ENCODE assay signal across 10 cellular contexts in genomic region chr12:8996682-8997405, GRCh38. TPM values are rescaled to one million over a fixed set of nuclear protein-coding genes. Genes with fewer than 3 reads are reported as not detected.
DNase-seq lines count a peak whose midpoint lies in the region; ATAC-seq and TF ChIP-seq lines count a peak whose summit lies in the region.
"Had no signal": no experiment of that assay in that cellular context is flagged by ENCODE, and none has a peak within 500 bp of the region (broad histone marks: within the 10 kb centered on the region; RNA-seq: fewer than 3 reads in every experiment).

No MANE protein-coding gene starts in this region.

- H3K9ac ChIP-seq in Karpas-422 (ENCODE audit: low read length) = no peak overlapping the region

- TF ChIP-seq POLR2A in Peyer's patch (IDR thresholded peaks at IDR 0.05) = no peak

- ATAC-seq in HG02623 (IDR thresholded peaks at IDR 0.05; ENCODE audit: unreplicated experiment) = peak; percentile 92

- no peak overlapping the region for H3K4me2 ChIP-seq in Karpas-422 (ENCODE audit: low read depth, low read length, poor library complexity, severe bottlenecking)

- H3K9me3 ChIP-seq in Peyer's patch (no peaks in the 10 kb centered on the region), Karpas-422 (ENCODE audit: low read length) (no peaks in the 10 kb centered on the region)
- H3K9me3 ChIP-seq: neutrophil had no signal

- H3K27ac ChIP-seq in Peyer's patch (peak overlapping the region in 1 of 4 donors; percentile 45), Karpas-422 (ENCODE audit: low read length) (no peak overlapping the region)
- H3K27ac ChIP-seq: neutrophil, VCaP had no signal

- H3K4me1 ChIP-seq in Peyer's patch (no peaks in the 10 kb centered on the region), Karpas-422 (ENCODE audit: low read length) (peaks cover 2% of the 10 kb centered on the region)

- H3K9me2 ChIP-seq in Karpas-422 (replicated peaks; ENCODE audit: insufficient read depth, low read length) = no peaks in the 10 kb centered on the region

- no peaks in the 10 kb centered on the region for H3K36me3 ChIP-seq in Peyer's patch
- no peaks in the 10 kb centered on the region for H3K36me3 ChIP-seq in Karpas-422 (ENCODE audit: insufficient read depth, low read length)
- H3K36me3 ChIP-seq: neutrophil had no signal

- no peaks in the 10 kb centered on the region for H3K27me3 ChIP-seq in Peyer's patch
- no peaks in the 10 kb centered on the region for H3K27me3 ChIP-seq in Karpas-422 (ENCODE audit: low read length)
- H3K27me3 ChIP-seq: neutrophil had no signal

- no peaks in the 10 kb centered on the region for H4K20me1 ChIP-seq in Karpas-422 (ENCODE audit: insufficient read depth, low read depth, low read length)

- DNase-seq in activated CD8-positive, alpha-beta memory T cell treated with anti-CD3 and anti-CD28 coated beads, Interleukin-2, amount 50 U/mL, for 24 hours (ENCODE audit: extremely low read depth) = peak; percentile 10
- no peak for DNase-seq in activated CD8-positive, alpha-beta memory T cell treated with anti-CD3 and anti-CD28 coated beads for 24 hours
- DNase-seq in OCI-M1 (lab: John Stamatoyannopoulos, UW) (peak; percentile 82), fibroblast of the aortic adventitia (ENCODE audit: low read depth) (peak; percentile 16), NCI-H2196 (lab: John Stamatoyannopoulos, UW; ENCODE audit: unreplicated experiment) (no peak), Peyer's patch (no peak), Karpas-422 (no peak)

- no peaks in the 10 kb centered on the region for H3K79me2 ChIP-seq in Karpas-422 (ENCODE audit: low read length)

- H2AFZ ChIP-seq in Karpas-422 (ENCODE audit: low read length) = no peak overlapping the region

- TF ChIP-seq CTCF in fibroblast of the aortic adventitia (IDR thresholded peaks at IDR 0.05; ENCODE audit: insufficient read depth, low read length) (no peak), Peyer's patch (IDR thresholded peaks at IDR 0.05) (no peak)

- H3K4me3 ChIP-seq in fibroblast of the aortic adventitia (ENCODE audit: low read depth, low read length) (no peak overlapping the region), Peyer's patch (no peak overlapping the region), Karpas-422 (ENCODE audit: low read length) (no peak overlapping the region)

RNA-seq across cellular contexts. Expression of gene KLRG1, which starts 7.5 kb away (rescaled TPM):
- total RNA-seq in fibroblast of the aortic adventitia (ENCODE audit: low replicate concordance) = 1.2 TPM in 1 of 2 replicates, not detected in the other
- total RNA-seq in Peyer's patch = 10 to 100 TPM in 1 of 4 donors, 1 to 10 TPM in 2, not detected in 1; 1.0 to 29.7 (median 1.6) TPM
- total RNA-seq in Karpas-422 (2014; rRNA removed; shearing (Covaris generic); ENCODE audit: low replicate concordance) = 9.1 and 34.7 TPM in 2 replicates

RNA-seq across cellular contexts. Expression of gene M6PR, which starts 47.4 kb away (rescaled TPM):
- total RNA-seq in fibroblast of the aortic adventitia (ENCODE audit: low replicate concordance) (92.1 and 329 TPM in 2 replicates), Peyer's patch (10 to 100 TPM; 52.0 to 73.7 (median 59.1) TPM)
- 271 and 300 TPM in 2 replicates for total RNA-seq in Karpas-422 (2014; rRNA removed; shearing (Covaris generic); ENCODE audit: low replicate concordance)

Comparison
In these comparisons a context has a peak if more than half of its experiments do, and no peak if none do; other contexts are left out.
1. DNase-seq: peak in activated CD8-positive, alpha-beta memory T cell treated with anti-CD3 and anti-CD28 coated beads, Interleukin-2, amount 50 U/mL, for 24 hours (single experiment), OCI-M1 (single experiment) and fibroblast of the aortic adventitia (single experiment); none in activated CD8-positive, alpha-beta memory T cell treated with anti-CD3 and anti-CD28 coated beads for 24 hours (single experiment), NCI-H2196 (single experiment), Peyer's patch (0 of 3) and Karpas-422 (single experiment).